In genomic region chr5:54013556-54014157, GRCh38 we compare ENCODE assay signal across 8 cellular contexts.
DNase-seq lines count a peak whose midpoint lies in the region; ATAC-seq and TF ChIP-seq lines count a peak whose summit lies in the region.

No MANE protein-coding gene starts in this region.

- no peaks in the 10 kb centered on the region for H3F3A ChIP-seq in MM.1S (ENCODE audit: insufficient read depth, low read length)

- no peaks in the 10 kb centered on the region for H3K9me3 ChIP-seq in MM.1S (replicated peaks; ENCODE audit: insufficient read depth, low read length)

- no peaks in the 10 kb centered on the region for H3K27me3 ChIP-seq in HL-60 (ENCODE audit: insufficient read depth, poor library complexity, severe bottlenecking)
- H3K27me3 ChIP-seq in kidney epithelial cell (ENCODE audit: control insufficient read depth, insufficient read depth, low read length): no peaks in the 10 kb centered on the region
- H3K27me3 ChIP-seq in MM.1S (replicated peaks; ENCODE audit: insufficient read depth, low read length): no peaks in the 10 kb centered on the region

- no peaks in the 10 kb centered on the region for H3K4me1 ChIP-seq in MM.1S (ENCODE audit: low read length)

- ATAC-seq in GM19467 (IDR thresholded peaks at IDR 0.05; ENCODE audit: unreplicated experiment): no peak

- no peak overlapping the region for H3K27ac ChIP-seq in HL-60 (replicated peaks)
- no peak overlapping the region for H3K27ac ChIP-seq in MM.1S (ENCODE audit: low read length)

- H3K36me3 ChIP-seq in kidney epithelial cell (ENCODE audit: control insufficient read depth, insufficient read depth, low read length) (no peaks in the 10 kb centered on the region), MM.1S (replicated peaks; ENCODE audit: insufficient read depth, low read length) (no peaks in the 10 kb centered on the region)

- peaks cover 36% of the 10 kb centered on the region for H3K36me3 Mint-ChIP-seq in activated T-cell treated with anti-CD3 and anti-CD28 coated beads, Interleukin-2, amount 50 U/mL, for 24 hours (ENCODE audit: low read depth)

- no peak overlapping the region for H2AFZ ChIP-seq in MM.1S (ENCODE audit: low read length)

- peaks cover 15% of the 10 kb centered on the region for H3K9me3 Mint-ChIP-seq in activated T-cell treated with anti-CD3 and anti-CD28 coated beads, Interleukin-2, amount 50 U/mL, for 24 hours

- H3K9me2 ChIP-seq in MM.1S (replicated peaks; ENCODE audit: insufficient read depth, low read length): no peaks in the 10 kb centered on the region

- H3K27ac Mint-ChIP-seq in activated T-cell treated with anti-CD3 and anti-CD28 coated beads, Interleukin-2, amount 50 U/mL, for 24 hours: no peak overlapping the region

- no peaks in the 10 kb centered on the region for H3K79me2 ChIP-seq in MM.1S (ENCODE audit: low read length)

- peak; percentile 82 for DNase-seq in A172 (ENCODE audit: low spot score)
- peak; percentile 65 to 75 for DNase-seq in HL-60 (ENCODE audit: low read depth in 1 of 2, low spot score in 1 of 2)
- peak; percentile 41 for DNase-seq in activated T-cell treated with anti-CD3 and anti-CD28 coated beads, Interleukin-2, amount 50 U/mL, for 24 hours
- peak; percentile 68 for DNase-seq in kidney epithelial cell (ENCODE audit: low read depth)
- DNase-seq in MM.1S: no peak
- no peak for DNase-seq in NCI-H1092 treated with DMSO at 0.1 percent for 48 hours (lab: John Stamatoyannopoulos, UW)
- DNase-seq in GM10248 (ENCODE audit: extremely low spot score): no peak

- H3K4me1 Mint-ChIP-seq in activated T-cell treated with anti-CD3 and anti-CD28 coated beads, Interleukin-2, amount 50 U/mL, for 24 hours (ENCODE audit: low read depth): peaks cover 8% of the 10 kb centered on the region

- TF ChIP-seq CTCF in HL-60 (IDR thresholded peaks at IDR 0.05; ENCODE audit: insufficient read depth, low read length) (no peak), kidney epithelial cell (IDR thresholded peaks at IDR 0.05; ENCODE audit: insufficient read depth, low read length, poor library complexity, severe bottlenecking) (no peak), MM.1S (IDR thresholded peaks at IDR 0.05; ENCODE audit: low read length) (no peak), GM10248 (IDR thresholded peaks at IDR 0.05; ENCODE audit: control extremely low read depth, extremely low read depth, low read depth, missing control alignments) (no peak)

- POLR2A ChIA-PET in GM10248 (lab: Yijun Ruan, JAX): no interaction called here

- no peaks in the 10 kb centered on the region for H3K27me3 Mint-ChIP-seq in activated T-cell treated with anti-CD3 and anti-CD28 coated beads, Interleukin-2, amount 50 U/mL, for 24 hours

- H3K4me3 ChIP-seq in HL-60 (replicated peaks; ENCODE audit: insufficient read depth, low read length) (no peak overlapping the region), kidney epithelial cell (ENCODE audit: low read depth, low read length) (no peak overlapping the region), MM.1S (ENCODE audit: low read length) (no peak overlapping the region)

- CTCF ChIA-PET in GM10248 (lab: Yijun Ruan, JAX): interaction anchor here (1.4 kb wide), 1 partner anchor 18 kb away, joined by 3 read pairs; no protein-coding TSS in a partner anchor

- H3K9ac ChIP-seq in MM.1S (ENCODE audit: low read length): no peak overlapping the region

- H3K4me2 ChIP-seq in MM.1S (ENCODE audit: low read depth, low read length): no peak overlapping the region

- H3K4me3 Mint-ChIP-seq in activated T-cell treated with anti-CD3 and anti-CD28 coated beads, Interleukin-2, amount 50 U/mL, for 24 hours: no peak overlapping the region

- H4K20me1 ChIP-seq in MM.1S (ENCODE audit: insufficient read depth, low read length): no peaks in the 10 kb centered on the region

Comparison
In these comparisons a context has a peak if more than half of its experiments do, and no peak if none do; other contexts are left out.
1. DNase-seq: peak in A172 (single experiment), HL-60 (2 of 2), activated T-cell treated with anti-CD3 and anti-CD28 coated beads, Interleukin-2, amount 50 U/mL, for 24 hours (single experiment) and kidney epithelial cell (single experiment); none in MM.1S (single experiment), NCI-H1092 treated with DMSO at 0.1 percent for 48 hours (single experiment) and GM10248 (single experiment).